12 cellular contexts compared by ENCODE assay signal in the genomic region with DNA sequence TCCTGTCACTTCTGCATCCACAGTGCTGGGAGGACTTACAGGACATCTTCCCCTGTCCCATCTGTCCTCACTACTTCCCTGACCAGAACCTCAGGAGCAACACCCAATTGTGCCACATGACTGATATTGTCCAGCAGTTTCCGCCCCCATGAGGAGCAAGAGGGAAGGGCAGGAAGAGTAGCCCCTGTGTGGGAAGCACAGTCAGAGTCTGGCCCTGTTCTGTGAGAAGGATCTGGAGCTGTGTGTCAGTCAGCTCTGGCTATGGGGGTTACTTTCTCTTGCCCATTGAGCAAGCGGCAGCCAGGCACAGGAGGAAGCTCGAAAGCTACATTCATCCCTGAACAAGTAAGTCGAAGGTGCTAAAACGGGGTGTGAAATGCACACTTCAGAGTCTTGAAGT. TPM values are rescaled to one million over a fixed set of nuclear protein-coding genes. Genes with fewer than 3 reads are reported as not detected.
DNase-seq lines count a peak whose midpoint lies in the region; ATAC-seq and TF ChIP-seq lines count a peak whose summit lies in the region.
"Had no signal": no experiment of that assay in that cellular context is flagged by ENCODE, and none has a peak within 500 bp of the region (broad histone marks: within the 10 kb centered on the region; RNA-seq: fewer than 3 reads in every experiment).

No MANE protein-coding gene starts in this region.

- in situ Hi-C loops in Panc1 (cut with HindIII; ENCODE audit: low pct_unique_long_range_greater_than_20kb, low sequenced_read_pairs), result no loop called here

- H3K4me1 Mint-ChIP-seq in T-helper 17 cell, result no peaks in the 10 kb centered on the region
- no peaks in the 10 kb centered on the region for H3K4me1 Mint-ChIP-seq in activated CD4-positive, alpha-beta memory T cell treated with anti-CD3 and anti-CD28 coated beads for 36 hours (ENCODE audit: low read depth)

- no peak overlapping the region for H3K4me3 ChIP-seq in Panc1 (ENCODE audit: low read depth in 2 of 2, low read length in 2 of 2)

- H3K4me3 Mint-ChIP-seq in T-helper 17 cell, result no peak overlapping the region
- H3K4me3 Mint-ChIP-seq in activated CD4-positive, alpha-beta memory T cell treated with anti-CD3 and anti-CD28 coated beads for 36 hours, result no peak overlapping the region
- H3K4me3 Mint-ChIP-seq: T-helper 1 cell treated with Interleukin-12 subunit alpha and Interleukin-12 subunit beta and Interleukin-4 antibody, amounts not matched to agents 30 μg/mL and 1 μg/mL, for 36 hours had no signal

- intact Hi-C loops in Panc1 (cut with micrococcal nuclease; ENCODE audit: unreplicated experiment), result no loop called here
- intact Hi-C loops in activated CD4-positive, alpha-beta memory T cell treated with anti-CD3 and anti-CD28 coated beads for 36 hours (cut with micrococcal nuclease), result no loop called here

- H3K27me3 Mint-ChIP-seq in T-helper 17 cell, result peaks cover 15% of the 10 kb centered on the region
- peaks cover 6% of the 10 kb centered on the region for H3K27me3 Mint-ChIP-seq in activated CD4-positive, alpha-beta memory T cell treated with anti-CD3 and anti-CD28 coated beads for 36 hours

- BruUV-seq in Panc1 (replicated peaks; lab: Mats Ljungman, UMichigan), result no TSS peak

- H3K36me3 Mint-ChIP-seq in T-helper 17 cell (ENCODE audit: low read depth), result no peaks in the 10 kb centered on the region
- no peaks in the 10 kb centered on the region for H3K36me3 Mint-ChIP-seq in activated CD4-positive, alpha-beta memory T cell treated with anti-CD3 and anti-CD28 coated beads for 36 hours

- no peaks in the 10 kb centered on the region for H3K36me3 ChIP-seq in Panc1 (ENCODE audit: control insufficient read depth, insufficient read depth, low read length)

- H3K27ac ChIP-seq in Panc1 (ENCODE audit: low read length), result no peak overlapping the region

- no peak overlapping the region for H3K27ac Mint-ChIP-seq in T-helper 17 cell
- no peak overlapping the region for H3K27ac Mint-ChIP-seq in activated CD4-positive, alpha-beta memory T cell treated with anti-CD3 and anti-CD28 coated beads for 36 hours
- H3K27ac Mint-ChIP-seq: T-helper 1 cell treated with Interleukin-12 subunit alpha and Interleukin-12 subunit beta and Interleukin-4 antibody, amounts not matched to agents 30 μg/mL and 1 μg/mL, for 36 hours had no signal

- no peaks in the 10 kb centered on the region for H3K9me3 Mint-ChIP-seq in activated CD4-positive, alpha-beta memory T cell treated with anti-CD3 and anti-CD28 coated beads for 36 hours
- H3K9me3 Mint-ChIP-seq: T-helper 1 cell treated with Interleukin-12 subunit alpha and Interleukin-12 subunit beta and Interleukin-4 antibody, amounts not matched to agents 30 μg/mL and 1 μg/mL, for 36 hours had no signal

- H3K9me3 ChIP-seq in Panc1 (ENCODE audit: control insufficient read depth, insufficient read depth, low read depth, low read length) (no peaks in the 10 kb centered on the region), T-helper 17 cell (ENCODE audit: control insufficient read depth, low read length, poor library complexity, severe bottlenecking) (no peaks in the 10 kb centered on the region)

- peak; percentile 29 for TF ChIP-seq CTCF in Panc1 (IDR thresholded peaks at IDR 0.05)

- CTCF ChIA-PET in Panc1 (lab: Charles Lee), result interaction anchor here (0.5 kb wide), 1 partner anchor 79 kb away, joined by 4 read pairs; no protein-coding TSS in a partner anchor
- CTCF ChIA-PET in activated CD4-positive, alpha-beta memory T cell treated with anti-CD3 and anti-CD28 coated beads for 36 hours (lab: Charles Lee), result no interaction called here

- ATAC-seq in GM21423 (IDR thresholded peaks at IDR 0.05; ENCODE audit: unreplicated experiment) (peak; percentile 44), Panc1 (no peak), T-helper 17 cell (no peak)

- DNase-seq in EH (ENCODE audit: low read depth) (peak; percentile 6), Panc1 (ENCODE audit: low read depth, low spot score) (no peak), iPS-NIHi11 (ENCODE audit: low spot score) (peak; percentile 43), T-helper 17 cell (no peak), NCI-H146 treated with DMSO at 0.1 percent for 48 hours (lab: John Stamatoyannopoulos, UW; ENCODE audit: unreplicated experiment) (no peak)
- DNase-seq in stimulated activated CD8-positive, alpha-beta memory T cell treated with anti-CD3 and anti-CD28 coated beads, Interleukin-4, amount 100 ng/mL, for 48 hours, result no peak
- DNase-seq in activated CD4-positive, alpha-beta memory T cell treated with anti-CD3 and anti-CD28 coated beads for 36 hours, result no peak
- DNase-seq: activated gamma-delta T cell, midbrain, NCI-H1105 had no signal

- H3K27me3 ChIP-seq in Panc1 (ENCODE audit: control insufficient read depth, insufficient read depth, low read length), result no peaks in the 10 kb centered on the region

- POLR2A ChIA-PET in Panc1 (lab: Charles Lee), result no interaction called here
- POLR2A ChIA-PET in activated CD4-positive, alpha-beta memory T cell treated with anti-CD3 and anti-CD28 coated beads for 36 hours (lab: Charles Lee), result no interaction called here

- H3K4me1 ChIP-seq in Panc1 (ENCODE audit: control insufficient read depth, insufficient read depth, low read length), result no peaks in the 10 kb centered on the region

RNA-seq across cellular contexts. Expression of a gene that starts 14.8 kb away (rescaled TPM):
- total RNA-seq in Panc1 (2021; ENCODE audit: unreplicated experiment), result not detected
- not detected for polyA plus RNA-seq in Panc1 (2012; ENCODE audit: insufficient read length)
- total RNA-seq in T-helper 17 cell, result not detected
- total RNA-seq in activated CD4-positive, alpha-beta memory T cell treated with anti-CD3 and anti-CD28 coated beads for 36 hours, result not detected

RNA-seq across cellular contexts. Expression of a gene that starts 36.7 kb away (rescaled TPM):
- total RNA-seq in Panc1 (2021; ENCODE audit: unreplicated experiment) (not detected), T-helper 17 cell (not detected)
- not detected for polyA plus RNA-seq in Panc1 (2012; ENCODE audit: insufficient read length)
- not detected for total RNA-seq in activated CD4-positive, alpha-beta memory T cell treated with anti-CD3 and anti-CD28 coated beads for 36 hours

RNA-seq across cellular contexts. Expression of a gene that starts 39.5 kb away (rescaled TPM):
- total RNA-seq in Panc1 (2021; ENCODE audit: unreplicated experiment), result not detected
- 0.28 TPM for polyA plus RNA-seq in Panc1 (2012; ENCODE audit: insufficient read length)
- total RNA-seq in T-helper 17 cell, result under 1 TPM in 1 of 2 donors, not detected in 1; 0.45 TPM
- total RNA-seq in activated CD4-positive, alpha-beta memory T cell treated with anti-CD3 and anti-CD28 coated beads for 36 hours, result 1 to 10 TPM; 1.0 TPM

Comparison
In these comparisons a context has a peak if more than half of its experiments do, and no peak if none do; other contexts are left out.
1. DNase-seq: peak in EH (single experiment) and iPS-NIHi11 (single experiment); none in Panc1 (single experiment), T-helper 17 cell (0 of 3), stimulated activated CD8-positive, alpha-beta memory T cell treated with anti-CD3 and anti-CD28 coated beads, Interleukin-4, amount 100 ng/mL, for 48 hours (single experiment), NCI-H146 treated with DMSO at 0.1 percent for 48 hours (single experiment) and activated CD4-positive, alpha-beta memory T cell treated with anti-CD3 and anti-CD28 coated beads for 36 hours (single experiment).